In genomic region chr17:81821603-81822311, GRCh38 we compare ENCODE assay signal across 1 cellular context.
TF ChIP-seq lines count a peak whose summit lies in the region.

No MANE protein-coding gene starts in this region.

TF ChIP-seq in HepG2, 621 proteins besides CTCF, POLR2A, EP300 and RAD21 (continued from another document and continues in another):
- TF ChIP-seq PRDM10 (CRISPR knock-in tag; IDR thresholded peaks at IDR 0.05; ENCODE audit: low read depth) (peak; percentile 52; the same call in 1 of the 2 replicates), ZNF430 (CRISPR knock-in tag; IDR thresholded peaks at IDR 0.05) (no peak), ETV6 (CRISPR knock-in tag; conservative IDR thresholded peaks at IDR 0.05) (no peak), IRF2 (CRISPR knock-in tag; IDR thresholded peaks at IDR 0.05) (peak; percentile 69; the same call in 1 of the 2 replicates), PRPF4 (IDR thresholded peaks at IDR 0.05; ENCODE audit: low read depth, low read length, poor library complexity, severe bottlenecking) (no peak), ZNF331 (CRISPR knock-in tag; IDR thresholded peaks at IDR 0.05) (peak; percentile 68; the same call in 1 of the 2 replicates), ZNF496 (CRISPR knock-in tag; IDR thresholded peaks at IDR 0.05; ENCODE audit: insufficient replicate concordance) (no peak), TEAD3 (CRISPR knock-in tag; optimal IDR thresholded peaks at IDR 0.05; ENCODE audit: borderline replicate concordance) (peak; percentile 17), NR3C1 (CRISPR knock-in tag; IDR thresholded peaks at IDR 0.05) (no peak), HNRNPL (IDR thresholded peaks at IDR 0.05; ENCODE audit: low read depth, low read length) (peak; percentile 94), MAFG (CRISPR knock-in tag; IDR thresholded peaks at IDR 0.05) (0 out of 2 replicates have a peak, but pooled peaks have one; percentile 8), ZFP91 (CRISPR knock-in tag; IDR thresholded peaks at IDR 0.05; ENCODE audit: borderline replicate concordance) (peak; percentile 82; the same call in 1 of the 2 replicates), NAIF1 (CRISPR knock-in tag; IDR thresholded peaks at IDR 0.05; ENCODE audit: borderline replicate concordance) (no peak), ERF (CRISPR knock-in tag; IDR thresholded peaks at IDR 0.05) (peak; percentile 83), TCF12 (IDR thresholded peaks at IDR 0.05) (no peak), TCF12 (CRISPR knock-in tag; IDR thresholded peaks at IDR 0.05) (no peak), TAF15 (IDR thresholded peaks at IDR 0.05; ENCODE audit: low read depth, low read length, poor library complexity, severe bottlenecking) (no peak), FOXA3 (CRISPR knock-in tag; IDR thresholded peaks at IDR 0.05) (peak; percentile 47; the same call in 1 of the 2 replicates), TIGD3 (CRISPR knock-in tag; IDR thresholded peaks at IDR 0.05; ENCODE audit: borderline replicate concordance) (no peak), KAT2B (IDR thresholded peaks at IDR 0.05; ENCODE audit: borderline replicate concordance, low read depth, low read length) (no peak), DZIP1 (CRISPR knock-in tag; IDR thresholded peaks at IDR 0.05) (0 out of 2 replicates have a peak, but pooled peaks have one; percentile 10), ZFP41 (CRISPR knock-in tag; IDR thresholded peaks at IDR 0.05; ENCODE audit: borderline replicate concordance) (no peak), FOXO1 (CRISPR knock-in tag; IDR thresholded peaks at IDR 0.05) (no peak; the same call in 1 of the 2 replicates), ZNF335 (CRISPR knock-in tag; IDR thresholded peaks at IDR 0.05) (peak; percentile 80; the same call in 1 of the 2 replicates), WIZ (CRISPR knock-in tag; IDR thresholded peaks at IDR 0.05) (no peak), SMARCC2 (IDR thresholded peaks at IDR 0.05) (no peak), MIER3 (CRISPR knock-in tag; IDR thresholded peaks at IDR 0.05; ENCODE audit: borderline replicate concordance) (peak; percentile 21; the same call in 1 of the 2 replicates), ZNF230 (CRISPR knock-in tag; IDR thresholded peaks at IDR 0.05) (0 out of 2 replicates have a peak, but pooled peaks have one; percentile 50), ZNF75D (CRISPR knock-in tag; IDR thresholded peaks at IDR 0.05; ENCODE audit: borderline replicate concordance) (no peak), ZNF264 (CRISPR knock-in tag; IDR thresholded peaks at IDR 0.05) (peak; percentile 62; the same call in 1 of the 2 replicates), DDIT3 (CRISPR knock-in tag; IDR thresholded peaks at IDR 0.05) (no peak), ZBTB43 (CRISPR knock-in tag; conservative IDR thresholded peaks at IDR 0.05) (peak; percentile 61; the same call in 1 of the 2 replicates), SIX1 (CRISPR knock-in tag; IDR thresholded peaks at IDR 0.05; ENCODE audit: borderline replicate concordance) (0 out of 2 replicates have a peak, but pooled peaks have one; percentile 10), ZNF367 (CRISPR knock-in tag; IDR thresholded peaks at IDR 0.05; ENCODE audit: borderline replicate concordance) (no peak), ZNF850 (CRISPR knock-in tag; conservative IDR thresholded peaks at IDR 0.05) (no peak), ZNF251 (CRISPR knock-in tag; IDR thresholded peaks at IDR 0.05) (no peak), NRL (CRISPR knock-in tag; IDR thresholded peaks at IDR 0.05; ENCODE audit: borderline replicate concordance) (no peak), HOXA7 (CRISPR knock-in tag; IDR thresholded peaks at IDR 0.05) (no peak), ZNF143 (CRISPR knock-in tag; IDR thresholded peaks at IDR 0.05) (no peak), SP4 (CRISPR knock-in tag; IDR thresholded peaks at IDR 0.05) (no peak), SRSF4 (IDR thresholded peaks at IDR 0.05; ENCODE audit: low read depth, low read length, poor library complexity, severe bottlenecking) (no peak)
- TF ChIP-seq, protein P1, sequence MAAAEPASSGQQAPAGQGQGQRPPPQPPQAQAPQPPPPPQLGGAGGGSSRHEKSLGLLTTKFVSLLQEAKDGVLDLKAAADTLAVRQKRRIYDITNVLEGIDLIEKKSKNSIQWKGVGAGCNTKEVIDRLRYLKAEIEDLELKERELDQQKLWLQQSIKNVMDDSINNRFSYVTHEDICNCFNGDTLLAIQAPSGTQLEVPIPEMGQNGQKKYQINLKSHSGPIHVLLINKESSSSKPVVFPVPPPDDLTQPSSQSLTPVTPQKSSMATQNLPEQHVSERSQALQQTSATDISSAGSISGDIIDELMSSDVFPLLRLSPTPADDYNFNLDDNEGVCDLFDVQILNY (CRISPR knock-in tag; conservative IDR thresholded peaks at IDR 0.05): no peak
- TF ChIP-seq, protein P2, sequence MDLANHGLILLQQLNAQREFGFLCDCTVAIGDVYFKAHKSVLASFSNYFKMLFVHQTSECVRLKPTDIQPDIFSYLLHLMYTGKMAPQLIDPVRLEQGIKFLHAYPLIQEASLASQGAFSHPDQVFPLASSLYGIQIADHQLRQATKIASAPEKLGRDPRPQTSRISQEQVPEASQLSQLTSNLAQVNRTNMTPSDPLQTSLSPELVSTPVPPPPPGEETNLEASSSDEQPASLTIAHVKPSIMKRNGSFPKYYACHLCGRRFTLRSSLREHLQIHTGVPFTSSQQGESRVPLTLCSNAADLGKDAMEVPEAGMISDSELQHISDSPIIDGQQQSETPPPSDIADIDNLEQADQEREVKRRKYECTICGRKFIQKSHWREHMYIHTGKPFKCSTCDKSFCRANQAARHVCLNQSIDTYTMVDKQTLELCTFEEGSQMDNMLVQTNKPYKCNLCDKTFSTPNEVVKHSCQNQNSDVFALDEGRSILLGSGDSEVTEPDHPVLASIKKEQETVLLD (CRISPR knock-in tag; IDR thresholded peaks at IDR 0.05; ENCODE audit: low read depth): no peak
- TF ChIP-seq, protein P3, sequence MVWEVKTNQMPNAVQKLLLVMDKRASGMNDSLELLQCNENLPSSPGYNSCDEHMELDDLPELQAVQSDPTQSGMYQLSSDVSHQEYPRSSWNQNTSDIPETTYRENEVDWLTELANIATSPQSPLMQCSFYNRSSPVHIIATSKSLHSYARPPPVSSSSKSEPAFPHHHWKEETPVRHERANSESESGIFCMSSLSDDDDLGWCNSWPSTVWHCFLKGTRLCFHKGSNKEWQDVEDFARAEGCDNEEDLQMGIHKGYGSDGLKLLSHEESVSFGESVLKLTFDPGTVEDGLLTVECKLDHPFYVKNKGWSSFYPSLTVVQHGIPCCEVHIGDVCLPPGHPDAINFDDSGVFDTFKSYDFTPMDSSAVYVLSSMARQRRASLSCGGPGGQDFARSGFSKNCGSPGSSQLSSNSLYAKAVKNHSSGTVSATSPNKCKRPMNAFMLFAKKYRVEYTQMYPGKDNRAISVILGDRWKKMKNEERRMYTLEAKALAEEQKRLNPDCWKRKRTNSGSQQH (CRISPR knock-in tag; IDR thresholded peaks at IDR 0.05; ENCODE audit: low read depth): no peak
- TF ChIP-seq, protein P4, sequence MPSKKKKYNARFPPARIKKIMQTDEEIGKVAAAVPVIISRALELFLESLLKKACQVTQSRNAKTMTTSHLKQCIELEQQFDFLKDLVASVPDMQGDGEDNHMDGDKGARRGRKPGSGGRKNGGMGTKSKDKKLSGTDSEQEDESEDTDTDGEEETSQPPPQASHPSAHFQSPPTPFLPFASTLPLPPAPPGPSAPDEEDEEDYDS (CRISPR knock-in tag; IDR thresholded peaks at IDR 0.05): 0 out of 2 replicates have a peak, but pooled peaks have one; percentile 20
